ENCODE assay signal across 13 cellular contexts in genomic region chr20:62360854-62361798, GRCh38. TPM values are rescaled to one million over a fixed set of nuclear protein-coding genes. Genes with fewer than 3 reads are reported as not detected.
DNase-seq lines count a peak whose midpoint lies in the region; ATAC-seq and TF ChIP-seq lines count a peak whose summit lies in the region.
"Had no signal": no experiment of that assay in that cellular context is flagged by ENCODE, and none has a peak within 500 bp of the region (broad histone marks: within the 10 kb centered on the region; RNA-seq: fewer than 3 reads in every experiment).

No MANE protein-coding gene starts in this region.

- TF ChIP-seq EP300 in esophagus muscularis mucosa (IDR thresholded peaks at IDR 0.05), result no peak

- no peak for TF ChIP-seq POLR2A in esophagus muscularis mucosa (IDR thresholded peaks at IDR 0.05; ENCODE audit: low read depth)

- H3K27ac ChIP-seq in esophagus muscularis mucosa (replicated peaks in 1 of 4), result peak overlapping the region; percentile 93 to 97 (median 94)
- peak overlapping the region in 1 of 2 donors; percentile 14 for H3K27ac ChIP-seq in aorta (ENCODE audit: low read depth in 1 of 2, low read length in 2 of 2)
- H3K27ac ChIP-seq: testis had no signal

- H3K9me3 ChIP-seq in esophagus muscularis mucosa (no peaks in the 10 kb centered on the region), aorta (ENCODE audit: control insufficient read depth, low read length) (no peaks in the 10 kb centered on the region)
- H3K9me3 ChIP-seq: testis had no signal

- H3K4me1 ChIP-seq in esophagus muscularis mucosa (peaks cover 94 to 98% (median 97%) of the 10 kb centered on the region in 4 donors), aorta (ENCODE audit: control insufficient read depth in 1 of 2, insufficient read depth in 2 of 2, low read length in 2 of 2) (no peaks in the 10 kb centered on the region)

- intact Hi-C loops in esophagus muscularis mucosa (cut with DNase I) (no loop called here), aorta (cut with DNase I) (no loop called here)

- 70% methylated on average over 11 of the region's 25 CpGs for WGBS in esophagus muscularis mucosa
- WGBS in aorta, 2 donors, result 52 to 54% methylated on average over 24 to 25 of the region's 25 CpGs

- H3K4me3 ChIP-seq in esophagus muscularis mucosa, result no peak overlapping the region
- H3K4me3 ChIP-seq in aorta (ENCODE audit: low read length in 2 of 2), result no peak overlapping the region
- H3K4me3 ChIP-seq: testis had no signal

- no peak for ATAC-seq in aorta (ENCODE audit: low FRiP score)
- ATAC-seq in HG03565 (IDR thresholded peaks at IDR 0.05; ENCODE audit: unreplicated experiment), result no peak
- ATAC-seq in GM19328 (IDR thresholded peaks at IDR 0.05; ENCODE audit: unreplicated experiment), result no peak
- ATAC-seq: activated CD4-positive, CD25-positive, alpha-beta regulatory T cell treated with anti-CD3 and anti-CD28 coated beads, Interleukin-2, amount 50 U/mL, for 24 hours had no signal

- TF ChIP-seq CTCF in esophagus muscularis mucosa (IDR thresholded peaks at IDR 0.05), result no peak

- no peaks in the 10 kb centered on the region for H3K27me3 ChIP-seq in esophagus muscularis mucosa
- H3K27me3 ChIP-seq in aorta (ENCODE audit: control insufficient read depth in 1 of 2, insufficient read depth in 2 of 2, low read length in 1 of 2), result no peaks in the 10 kb centered on the region
- H3K27me3 ChIP-seq: testis had no signal

- H3K36me3 ChIP-seq in esophagus muscularis mucosa (peaks cover 0 to 14% (median 9%) of the 10 kb centered on the region in 4 donors), aorta (ENCODE audit: control insufficient read depth in 1 of 2, insufficient read depth in 2 of 2, low read length in 1 of 2) (peaks cover 0 to 1% of the 10 kb centered on the region in 2 donors)

- peak; percentile 29 for DNase-seq in activated CD4-positive, CD25-positive, alpha-beta regulatory T cell treated with anti-CD3 and anti-CD28 coated beads, Interleukin-2, amount 50 U/mL, for 72 hours
- no peak for DNase-seq in activated CD4-positive, CD25-positive, alpha-beta regulatory T cell (lab: John Stamatoyannopoulos, UW)
- DNase-seq in esophagus muscularis mucosa (ENCODE audit: extremely low spot score) (no peak), myocyte (ENCODE audit: low read depth) (peak; percentile 42), aorta (peak; percentile 73 to 77), AG08396 (ENCODE audit: low spot score) (no peak)
- DNase-seq: activated naive CD4-positive, alpha-beta T cell treated with anti-CD3 and anti-CD28 coated beads, Interleukin-2, amount 10 ng/mL, durations not matched to agents 7 days and 5 days; erythroblast; OCI-M1; testis had no signal

RNA-seq across cellular contexts. Expression of gene LAMA5, which starts 6.0 kb away (rescaled TPM):
- total RNA-seq in esophagus muscularis mucosa, result 100 to 1,000 TPM in 3 of 4 donors, 10 to 100 TPM in 1; 70.1 to 257 (median 150) TPM
- 90.5 and 173 TPM in 2 replicates for total RNA-seq in myocyte
- 82.7 TPM for polyA plus RNA-seq in myocyte (2012)
- 100 to 1,000 TPM; 361 to 395 TPM for total RNA-seq in aorta
- polyA plus RNA-seq in aorta, result 100 to 1,000 TPM in 1 of 2 donors, 10 to 100 TPM in 1; 52.2 to 345 TPM

RNA-seq across cellular contexts. Expression of gene RPS21, which starts 25.8 kb away (rescaled TPM):
- total RNA-seq in esophagus muscularis mucosa (1,000 to 10,000 TPM in 2 of 4 donors, 100 to 1,000 TPM in 2; 581 to 2,787 (median 1,391) TPM), myocyte (610 and 2,016 TPM in 2 replicates), aorta (1,000 to 10,000 TPM in 1 of 2 donors, 100 to 1,000 TPM in 1; 965 to 1,002 TPM)
- polyA plus RNA-seq in myocyte (2012), result 2,121 TPM
- 1,000 to 10,000 TPM; 4,520 to 6,824 TPM for polyA plus RNA-seq in aorta

RNA-seq across cellular contexts. Expression of gene CABLES2, which starts 46.0 kb away (rescaled TPM):
- total RNA-seq in esophagus muscularis mucosa (1 to 10 TPM; 2.0 to 6.9 (median 4.1) TPM), myocyte (3.8 and 4.4 TPM in 2 replicates), aorta (1 to 10 TPM; 3.0 to 4.2 TPM)
- 4.1 TPM for polyA plus RNA-seq in myocyte (2012)
- polyA plus RNA-seq in aorta, result 1 to 10 TPM; 1.8 to 2.1 TPM

RNA-seq across cellular contexts. Expression of gene ADRM1, which starts 58.3 kb away (rescaled TPM):
- total RNA-seq in esophagus muscularis mucosa (100 to 1,000 TPM; 127 to 184 (median 173) TPM), myocyte (144 and 156 TPM in 2 replicates), aorta (10 to 100 TPM; 56.1 to 61.8 TPM)
- polyA plus RNA-seq in myocyte (2012), result 152 TPM
- polyA plus RNA-seq in aorta, result 10 to 100 TPM; 41.4 to 80.9 TPM

Comparison
In these comparisons a context has a peak if more than half of its experiments do, and no peak if none do; other contexts are left out.
1. DNase-seq: peak in activated CD4-positive, CD25-positive, alpha-beta regulatory T cell treated with anti-CD3 and anti-CD28 coated beads, Interleukin-2, amount 50 U/mL, for 72 hours (single experiment), myocyte (single experiment) and aorta (2 of 2); none in activated CD4-positive, CD25-positive, alpha-beta regulatory T cell (0 of 4), esophagus muscularis mucosa (single experiment) and AG08396 (single experiment).